Comparison of ENCODE assay signal across 8 cellular contexts in genomic region chr1:93348104-93348780, GRCh38. TPM values are rescaled to one million over a fixed set of nuclear protein-coding genes. Genes with fewer than 3 reads are reported as not detected.
DNase-seq lines count a peak whose midpoint lies in the region; ATAC-seq and TF ChIP-seq lines count a peak whose summit lies in the region.

No MANE protein-coding gene starts in this region.

- intact Hi-C loops in gastrocnemius medialis (cut with DNase I; ENCODE audit: low total_unique reads): loop anchor here (2.0 to 10.0 kb wide), 6 partner anchors 101 to 1069 kb away; partner anchors contain the start of genes ABCD3, DIPK1A, DNTTIP2 and FNBP1L

- peak overlapping the region; percentile 90 to 97 for H3K4me3 Mint-ChIP-seq in H9

- H4K91ac ChIP-seq in H9 (ENCODE audit: insufficient read length, low read depth, low read length): no peak overlapping the region

- no peak overlapping the region for H3K9ac ChIP-seq in H9 (ENCODE audit: extremely low read depth, insufficient read length, low read length)

- no peak overlapping the region for H3T11ph ChIP-seq in H9 (ENCODE audit: low read length)

- TF ChIP-seq POLR2A in gastrocnemius medialis (IDR thresholded peaks at IDR 0.05): no peak

- peaks cover 28 to 30% of the 10 kb centered on the region in 2 experiments for H3K4me1 Mint-ChIP-seq in H9

- peaks cover 3% of the 10 kb centered on the region for H4K20me1 ChIP-seq in H9 (ENCODE audit: control insufficient read depth, insufficient read depth, insufficient read length)

- H3K18ac ChIP-seq in H9 (ENCODE audit: insufficient read length, low read depth, low read length): no peak overlapping the region

- H2BK12ac ChIP-seq in H9 (ENCODE audit: insufficient read length, low read depth, low read length): no peak overlapping the region

- H3K27ac Mint-ChIP-seq in H9: no peak overlapping the region; a peak in 1 of 7 replicates

- no peak overlapping the region for H4K8ac ChIP-seq in H9 (replicated peaks; ENCODE audit: insufficient read length, low read depth, low read length)

- TF ChIP-seq CTCF in H9 (conservative IDR thresholded peaks at IDR 0.05) (no peak), fibroblast of mammary gland (conservative IDR thresholded peaks at IDR 0.05; ENCODE audit: control insufficient read depth, insufficient read depth, low read depth, low read length) (no peak), gastrocnemius medialis (IDR thresholded peaks at IDR 0.05 in 4 of 5, conservative IDR thresholded peaks at IDR 0.05 in 1 of 5) (no peak)

- H3K27ac ChIP-seq in H9 (ENCODE audit: insufficient read length, low read depth, low read length): no peak overlapping the region
- no peak overlapping the region; the same call in 1 of the 2 replicates for H3K27ac ChIP-seq in SJCRH30
- peak overlapping the region; percentile 95 to 98 (median 96) for H3K27ac ChIP-seq in gastrocnemius medialis

- H3K79me1 ChIP-seq in H9 (ENCODE audit: insufficient read depth, low read depth, low read length, poor library complexity, severe bottlenecking): no peaks in the 10 kb centered on the region

- H2BK120ac ChIP-seq in H9 (ENCODE audit: low read depth, low read length, poor library complexity, severe bottlenecking): no peak overlapping the region

- no peaks in the 10 kb centered on the region for H3K9me3 Mint-ChIP-seq in H9

- peaks cover 2 to 21% (median 18%) of the 10 kb centered on the region in 3 experiments; a peak in 5 of 7 replicates for H3K36me3 Mint-ChIP-seq in H9 (ENCODE audit: insufficient read depth in 1 of 3, low read depth in 3 of 3)

- no peak overlapping the region for H2AFZ ChIP-seq in H9 (ENCODE audit: low read length)

- WGBS in H9 (ENCODE audit: extremely low coverage, insufficient read length, low lambda C conversion rate): no CpG with 5 or more reads among the region's 3 CpGs

- no peaks in the 10 kb centered on the region for H3K27me3 Mint-ChIP-seq in H9 (ENCODE audit: low read depth)

- no peak overlapping the region for H2BK5ac ChIP-seq in H9 (ENCODE audit: insufficient read length, low read length)

- peaks cover 16% of the 10 kb centered on the region for H3K23me2 ChIP-seq in H9 (ENCODE audit: insufficient read length, low read depth, low read length, poor library complexity, severe bottlenecking)

- in situ Hi-C loops in gastrocnemius medialis (cut with MboI; ENCODE audit: low sequenced_read_pairs in 4 of 4): no loop called here

- H3K27me3 ChIP-seq in H9 (ENCODE audit: insufficient read depth, low read length) (no peaks in the 10 kb centered on the region), SJCRH30 (no peaks in the 10 kb centered on the region), gastrocnemius medialis (no peaks in the 10 kb centered on the region)

- H3K4me3 ChIP-seq in SJCRH30 (peak overlapping the region; percentile 94), fibroblast of mammary gland (ENCODE audit: control insufficient read depth, low read depth, low read length) (peak overlapping the region; percentile 95), gastrocnemius medialis (peak overlapping the region; percentile 82 to 97 (median 94))

- H2AK5ac ChIP-seq in H9 (ENCODE audit: insufficient read length, low read length): no peak overlapping the region

- no peak for ATAC-seq in gastrocnemius medialis
- no peak for ATAC-seq in HG03442 (IDR thresholded peaks at IDR 0.05; ENCODE audit: unreplicated experiment)

- no peak overlapping the region for H3K4ac ChIP-seq in H9 (ENCODE audit: low read depth, low read length)

- no peak overlapping the region for H2BK20ac ChIP-seq in H9 (ENCODE audit: low read depth, low read length, poor library complexity, severe bottlenecking)

- DNase-seq in H9 (no peak), SJCRH30 (no peak), fibroblast of mammary gland (ENCODE audit: low read depth) (no peak), gastrocnemius medialis (no peak), NCI-H2196 treated with DMSO at 0.1 percent for 48 hours (lab: John Stamatoyannopoulos, UW; ENCODE audit: unreplicated experiment) (no peak), NCI-H446 (lab: John Stamatoyannopoulos, UW) (no peak)
- DNase-seq in activated CD8-positive, alpha-beta memory T cell treated with anti-CD3 and anti-CD28 coated beads for 24 hours: no peak

- no peak overlapping the region for H3K23ac ChIP-seq in H9 (ENCODE audit: insufficient read length, low read depth, low read length)

- H4K5ac ChIP-seq in H9 (ENCODE audit: insufficient read length, low read depth, low read length): no peak overlapping the region

- H3K14ac ChIP-seq in H9 (ENCODE audit: insufficient read depth, low read length): no peak overlapping the region

- H3K36me3 ChIP-seq in SJCRH30 (peaks cover 20% of the 10 kb centered on the region), gastrocnemius medialis (no peaks in the 10 kb centered on the region)

- no peak overlapping the region for H2BK15ac ChIP-seq in H9 (ENCODE audit: low read depth, low read length)

- no peak overlapping the region for H3K56ac ChIP-seq in H9 (ENCODE audit: insufficient read length, low read depth, low read length)

- H3K79me2 ChIP-seq in H9 (ENCODE audit: insufficient read depth, low read length): peaks cover 21% of the 10 kb centered on the region; the same call in 1 of the 2 replicates

- H3K4me1 ChIP-seq in H9 (ENCODE audit: insufficient read depth, low read length) (peaks cover 2% of the 10 kb centered on the region; the same call in 1 of the 2 replicates), SJCRH30 (peaks cover 17% of the 10 kb centered on the region), gastrocnemius medialis (peaks cover 43 to 46% of the 10 kb centered on the region in 2 donors)

- H3K4me2 ChIP-seq in H9 (ENCODE audit: insufficient read depth, insufficient read length, low read length): peak overlapping the region; percentile 99

- H3K9me3 ChIP-seq in H9 (ENCODE audit: control insufficient read depth, low read depth, low read length) (no peaks in the 10 kb centered on the region), SJCRH30 (replicated peaks) (no peaks in the 10 kb centered on the region), gastrocnemius medialis (no peaks in the 10 kb centered on the region)

RNA-seq across cellular contexts. Expression of gene DR1, which starts 2.5 kb away (rescaled TPM):
- total RNA-seq in H9 (2021): 87.3 TPM in 2 replicates
- total RNA-seq in SJCRH30 (2014; rRNA removed; shearing (Covaris generic)): 58.7 and 61.0 TPM in 2 replicates
- total RNA-seq in gastrocnemius medialis: 10 to 100 TPM; 26.8 to 59.1 (median 37.9) TPM

Comparison
In these comparisons a context has a peak if more than half of its experiments do, and no peak if none do; other contexts are left out.
1. H3K27ac ChIP-seq: peak in gastrocnemius medialis (4 of 4); none in H9 (single experiment) and SJCRH30 (single experiment).
2. Peak in every context shown above with its lines, with median percentiles within 50 percentile points of each other: H3K4me3 ChIP-seq.